ENCODE assay signal across 13 cellular contexts in the genomic region with DNA sequence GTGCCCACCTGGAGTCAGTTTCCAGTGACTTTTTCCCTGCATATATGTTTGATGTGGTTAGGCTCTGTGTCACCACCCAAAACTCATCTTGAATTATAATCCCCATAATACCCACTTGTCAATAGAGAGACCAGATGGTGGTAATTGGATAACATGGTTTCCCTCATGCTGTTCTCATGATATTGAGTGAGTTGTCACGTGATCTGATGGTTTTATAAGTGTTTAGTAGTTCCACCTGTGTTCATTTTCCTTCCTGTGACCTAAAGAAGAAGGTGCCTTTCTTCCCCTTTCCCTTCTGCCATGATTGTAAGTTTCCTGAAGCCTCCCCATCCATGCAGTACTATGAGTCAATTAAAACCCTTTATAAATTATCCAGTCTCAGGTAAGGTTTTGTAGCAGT.
DNase-seq lines count a peak whose midpoint lies in the region; ATAC-seq lines count a peak whose summit lies in the region.
"Had no signal": no experiment of that assay in that cellular context is flagged by ENCODE, and none has a peak within 500 bp of the region (broad histone marks: within the 10 kb centered on the region; RNA-seq: fewer than 3 reads in every experiment).

No MANE protein-coding gene starts in this region.

- no peak for ATAC-seq in HG02623 (IDR thresholded peaks at IDR 0.05; ENCODE audit: unreplicated experiment)
- ATAC-seq: CD8-positive, alpha-beta T cell had no signal

- H3K4me3 Mint-ChIP-seq in activated naive CD4-positive, alpha-beta T cell treated with anti-CD3 and anti-CD28 coated beads, Interleukin-2, amount 10 ng/mL, durations not matched to agents 7 days and 5 days = no peak overlapping the region
- H3K4me3 Mint-ChIP-seq: CD8-positive, alpha-beta T cell; HFFc6 had no signal

- H3K9me3 Mint-ChIP-seq in activated naive CD4-positive, alpha-beta T cell treated with anti-CD3 and anti-CD28 coated beads, Interleukin-2, amount 10 ng/mL, durations not matched to agents 7 days and 5 days = no peaks in the 10 kb centered on the region
- H3K9me3 Mint-ChIP-seq: CD8-positive, alpha-beta T cell had no signal

- no peaks in the 10 kb centered on the region for H3K36me3 Mint-ChIP-seq in activated naive CD4-positive, alpha-beta T cell treated with anti-CD3 and anti-CD28 coated beads, Interleukin-2, amount 10 ng/mL, durations not matched to agents 7 days and 5 days
- H3K36me3 Mint-ChIP-seq: CD8-positive, alpha-beta T cell had no signal

- H3K27me3 Mint-ChIP-seq in activated naive CD4-positive, alpha-beta T cell treated with anti-CD3 and anti-CD28 coated beads, Interleukin-2, amount 10 ng/mL, durations not matched to agents 7 days and 5 days = no peaks in the 10 kb centered on the region

- no peaks in the 10 kb centered on the region for H3K4me1 Mint-ChIP-seq in activated naive CD4-positive, alpha-beta T cell treated with anti-CD3 and anti-CD28 coated beads, Interleukin-2, amount 10 ng/mL, durations not matched to agents 7 days and 5 days

- peak; percentile 74 for DNase-seq in NCI-H82 (lab: John Stamatoyannopoulos, UW)
- no peak for DNase-seq in NCI-H82 treated with DMSO at 0.1 percent for 48 hours (lab: John Stamatoyannopoulos, UW; ENCODE audit: unreplicated experiment)
- DNase-seq in DMS53 treated with DMSO at 0.1 percent for 48 hours (lab: John Stamatoyannopoulos, UW; ENCODE audit: unreplicated experiment) = peak; percentile 79
- peak; percentile 99 for DNase-seq in NCI-H524 treated with DMSO at 0.1 percent for 48 hours (lab: John Stamatoyannopoulos, UW)
- no peak for DNase-seq in stimulated activated CD4-positive, alpha-beta T cell treated with anti-CD3 and anti-CD28 coated beads, Interleukin-4, amount 100 ng/mL, for 24 hours
- no peak for DNase-seq in activated naive CD4-positive, alpha-beta T cell treated with anti-CD3 and anti-CD28 coated beads, Interleukin-2, amount 10 ng/mL, durations not matched to agents 7 days and 5 days
- DNase-seq: BE2C; CD8-positive, alpha-beta T cell; DMS153; GF-D8; HCEC 1CT; HFFc6 had no signal

- H3K27ac Mint-ChIP-seq in activated naive CD4-positive, alpha-beta T cell treated with anti-CD3 and anti-CD28 coated beads, Interleukin-2, amount 10 ng/mL, durations not matched to agents 7 days and 5 days = no peak overlapping the region
- H3K27ac Mint-ChIP-seq: CD8-positive, alpha-beta T cell; HFFc6 had no signal

- CTCF ChIA-PET in activated naive CD4-positive, alpha-beta T cell treated with anti-CD3 and anti-CD28 coated beads, Interleukin-2, amount 10 ng/mL, durations not matched to agents 7 days and 5 days (lab: Charles Lee) = no interaction called here

Comparison
In these comparisons a context has a peak if more than half of its experiments do, and no peak if none do; other contexts are left out.
1. DNase-seq: peak in NCI-H82 (single experiment), DMS53 treated with DMSO at 0.1 percent for 48 hours (single experiment) and NCI-H524 treated with DMSO at 0.1 percent for 48 hours (single experiment); none in NCI-H82 treated with DMSO at 0.1 percent for 48 hours (single experiment), stimulated activated CD4-positive, alpha-beta T cell treated with anti-CD3 and anti-CD28 coated beads, Interleukin-4, amount 100 ng/mL, for 24 hours (single experiment) and activated naive CD4-positive, alpha-beta T cell treated with anti-CD3 and anti-CD28 coated beads, Interleukin-2, amount 10 ng/mL, durations not matched to agents 7 days and 5 days (single experiment).